ENCODE assay signal across 11 cellular contexts in the genomic region with DNA sequence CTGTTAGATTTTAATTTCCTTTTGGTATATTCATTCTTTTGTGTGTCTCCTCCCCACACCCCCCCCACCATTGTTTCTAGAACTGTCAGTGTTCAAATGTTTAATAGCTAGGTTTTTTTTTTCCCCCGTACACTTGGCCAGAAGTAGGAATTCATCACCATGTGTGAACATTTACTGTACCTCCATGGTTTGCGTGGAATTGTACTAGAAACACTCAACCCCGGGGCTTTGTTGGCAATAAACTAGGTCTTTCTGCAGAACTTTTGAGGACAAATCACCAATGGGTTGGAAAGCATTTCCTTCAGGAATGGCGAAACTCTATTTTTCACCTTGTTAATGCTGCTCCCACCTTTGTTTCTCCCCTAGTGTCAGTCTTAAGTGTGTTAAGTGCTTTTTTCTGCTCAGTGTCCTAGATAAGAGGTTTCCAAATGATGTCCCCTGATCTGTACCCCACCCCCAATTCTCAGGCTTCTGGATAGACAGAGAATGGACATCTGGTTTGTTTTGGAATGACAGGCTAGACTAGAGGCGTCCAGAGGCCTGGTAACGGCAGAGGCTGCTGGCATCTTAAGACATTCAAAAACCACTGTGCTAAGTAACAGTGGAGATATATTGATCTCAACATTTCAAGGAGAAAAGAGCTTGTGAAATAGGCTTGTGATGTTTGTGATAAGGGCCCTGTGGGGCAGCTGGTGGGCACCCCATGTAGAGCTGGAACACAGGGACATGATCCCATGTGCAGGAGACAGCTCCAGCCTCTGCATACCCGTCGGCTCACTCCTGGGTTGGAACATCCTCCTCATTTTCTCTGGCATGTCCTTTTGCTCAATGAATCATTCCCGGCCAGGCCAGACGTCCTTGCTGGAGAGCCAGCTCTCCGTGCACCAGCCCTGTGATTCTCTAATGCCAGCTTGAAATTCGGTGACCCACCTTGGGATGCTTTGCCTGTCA.
DNase-seq lines count a peak whose midpoint lies in the region; ATAC-seq and TF ChIP-seq lines count a peak whose summit lies in the region.
"Had no signal": no experiment of that assay in that cellular context is flagged by ENCODE, and none has a peak within 500 bp of the region (broad histone marks: within the 10 kb centered on the region; RNA-seq: fewer than 3 reads in every experiment).

No MANE protein-coding gene starts in this region.

- no peak overlapping the region for H3K4me3 Mint-ChIP-seq in stimulated activated memory B cell treated with anti-CD40 and anti-IgM and Interleukin-4, amounts not matched to agents 10 μg/mL and 1 μg/mL and 100 μg/mL, for 72 hours

- H3K9me3 ChIP-seq in right cardiac atrium (ENCODE audit: control insufficient read depth, low read length) = no peaks in the 10 kb centered on the region
- H3K9me3 ChIP-seq: left lung, thoracic aorta had no signal

- no peak overlapping the region for H3K27ac ChIP-seq in right cardiac atrium (ENCODE audit: low read length)
- H3K27ac ChIP-seq in dorsolateral prefrontal cortex = no peak overlapping the region
- H3K27ac ChIP-seq: left lung, thoracic aorta had no signal

- no peak overlapping the region for H3K4me3 ChIP-seq in right cardiac atrium (ENCODE audit: low read length)
- H3K4me3 ChIP-seq in dorsolateral prefrontal cortex = no peak overlapping the region
- H3K4me3 ChIP-seq: left lung, thoracic aorta had no signal

- 48% methylated on average over 12 of the region's 12 CpGs for whole genome bisulfite sequencing in right cardiac atrium

- no peak for TF ChIP-seq CTCF in dorsolateral prefrontal cortex (IDR thresholded peaks at IDR 0.05 in 54 of 56, conservative IDR thresholded peaks at IDR 0.05 in 2 of 56; ENCODE audit: low read depth in 1 of 56, partially characterized antibody in 56 of 56)

- H3K27me3 ChIP-seq in right cardiac atrium (ENCODE audit: control insufficient read depth, insufficient read depth) (no peaks in the 10 kb centered on the region), dorsolateral prefrontal cortex (peaks cover 0 to 20% (median 0%) of the 10 kb centered on the region in 45 donors)
- H3K27me3 ChIP-seq: left lung had no signal

- DNase-seq in HT1080 (ENCODE audit: low read depth) (peak; percentile 78), astrocyte of the hippocampus (ENCODE audit: low read depth, low spot score) (peak; percentile 72), right cardiac atrium (peak in 2 of 3 donors; percentile 37 to 58), Ammon's horn (ENCODE audit: low spot score) (no peak), dorsolateral prefrontal cortex (no peak)
- DNase-seq: left lung, NCI-H1092 had no signal

- peak overlapping the region; percentile 44 for H3K27ac Mint-ChIP-seq in stimulated activated memory B cell treated with anti-CD40 and anti-IgM and Interleukin-4, amounts not matched to agents 10 μg/mL and 1 μg/mL and 100 μg/mL, for 72 hours

- peak; percentile 19 to 32 for ATAC-seq in right cardiac atrium
- ATAC-seq in stimulated activated memory B cell treated with anti-CD40 and anti-IgM and Interleukin-4, amounts not matched to agents 10 μg/mL and 1 μg/mL and 100 μg/mL, for 72 hours = no peak
- no peak for ATAC-seq in HG03460 (IDR thresholded peaks at IDR 0.05; ENCODE audit: unreplicated experiment)
- no peak for ATAC-seq in GM19351 (IDR thresholded peaks at IDR 0.05; ENCODE audit: unreplicated experiment)
- ATAC-seq: left lung had no signal

- H3K27me3 Mint-ChIP-seq in stimulated activated memory B cell treated with anti-CD40 and anti-IgM and Interleukin-4, amounts not matched to agents 10 μg/mL and 1 μg/mL and 100 μg/mL, for 72 hours = no peaks in the 10 kb centered on the region

- intact Hi-C loops in right cardiac atrium (cut with DNase I) (loop anchor here in 1 of 4 donors (10.0 kb wide), 1 partner anchor 78 kb away; the partner anchor contains the start of gene SMAD3), dorsolateral prefrontal cortex (cut with DNase I) (no loop called here)

- no peaks in the 10 kb centered on the region for H3K9me3 Mint-ChIP-seq in stimulated activated memory B cell treated with anti-CD40 and anti-IgM and Interleukin-4, amounts not matched to agents 10 μg/mL and 1 μg/mL and 100 μg/mL, for 72 hours

- no peaks in the 10 kb centered on the region for H3K36me3 Mint-ChIP-seq in stimulated activated memory B cell treated with anti-CD40 and anti-IgM and Interleukin-4, amounts not matched to agents 10 μg/mL and 1 μg/mL and 100 μg/mL, for 72 hours

- H3K4me1 Mint-ChIP-seq in stimulated activated memory B cell treated with anti-CD40 and anti-IgM and Interleukin-4, amounts not matched to agents 10 μg/mL and 1 μg/mL and 100 μg/mL, for 72 hours = peaks cover 95% of the 10 kb centered on the region

- peaks cover 40% of the 10 kb centered on the region for H3K4me1 ChIP-seq in right cardiac atrium (ENCODE audit: control insufficient read depth, insufficient read depth, low read length)

Comparison
In these comparisons a context has a peak if more than half of its experiments do, and no peak if none do; other contexts are left out.
1. DNase-seq: peak in HT1080 (single experiment), astrocyte of the hippocampus (single experiment) and right cardiac atrium (2 of 3); none in Ammon's horn (single experiment) and dorsolateral prefrontal cortex (0 of 10).
2. ATAC-seq: peak in right cardiac atrium (2 of 2); none in stimulated activated memory B cell treated with anti-CD40 and anti-IgM and Interleukin-4, amounts not matched to agents 10 μg/mL and 1 μg/mL and 100 μg/mL, for 72 hours (single experiment), HG03460 (single experiment) and GM19351 (single experiment).